Comparison of ENCODE assay signal across 35 cellular contexts in genomic region chr2:27814772-27815171, GRCh38.
"Had no signal": no experiment of that assay in that cellular context is flagged by ENCODE, and none has a peak within 500 bp of the region (broad histone marks: within the 10 kb centered on the region; RNA-seq: fewer than 3 reads in every experiment).

No MANE protein-coding gene starts in this region.

- ATAC-seq: activated CD8-positive, alpha-beta memory T cell treated with anti-CD3 and anti-CD28 coated beads, Interleukin-2, amount 10 ng/mL, durations not matched to agents 7 days and 5 days; PC-3 had no signal

- H3K27me3 Mint-ChIP-seq: activated CD4-positive, alpha-beta memory T cell treated with anti-CD3 and anti-CD28 coated beads, Interleukin-2, amount 10 ng/mL, durations not matched to agents 7 days and 5 days; activated CD8-positive, alpha-beta memory T cell treated with anti-CD3 and anti-CD28 coated beads, Interleukin-2, amount 10 ng/mL, durations not matched to agents 7 days and 5 days; activated naive CD8-positive, alpha-beta T cell treated with anti-CD3 and anti-CD28 coated beads for 36 hours; central memory CD8-positive, alpha-beta T cell had no signal

- H3K9me3 Mint-ChIP-seq: activated naive CD8-positive, alpha-beta T cell treated with anti-CD3 and anti-CD28 coated beads for 36 hours; central memory CD8-positive, alpha-beta T cell had no signal

- H3K27ac Mint-ChIP-seq: activated CD4-positive, alpha-beta memory T cell treated with anti-CD3 and anti-CD28 coated beads, Interleukin-2, amount 10 ng/mL, durations not matched to agents 7 days and 5 days; activated CD8-positive, alpha-beta memory T cell treated with anti-CD3 and anti-CD28 coated beads, Interleukin-2, amount 10 ng/mL, durations not matched to agents 7 days and 5 days; activated naive CD8-positive, alpha-beta T cell treated with anti-CD3 and anti-CD28 coated beads for 36 hours had no signal

- DNase-seq: activated CD4-positive, alpha-beta memory T cell treated with anti-CD3 and anti-CD28 coated beads, Interleukin-2, amount 10 ng/mL, durations not matched to agents 7 days and 5 days; activated CD4-positive, alpha-beta T cell treated with anti-CD3 and anti-CD28 coated beads for 1 hour; activated CD4-positive, alpha-beta T cell treated with anti-CD3 and anti-CD28 coated beads for 48 hours; activated CD4-positive, CD25-positive, alpha-beta regulatory T cell; activated CD8-positive, alpha-beta memory T cell treated with anti-CD3 and anti-CD28 coated beads for 24 hours; activated CD8-positive, alpha-beta memory T cell treated with anti-CD3 and anti-CD28 coated beads, Interleukin-2, amount 10 ng/mL, durations not matched to agents 7 days and 5 days; activated CD8-positive, alpha-beta memory T cell treated with anti-CD3 and anti-CD28 coated beads, Interleukin-2, amount 50 U/mL, for 48 hours; activated effector memory CD4-positive, alpha-beta T cell treated with anti-CD3 and anti-CD28 coated beads, Interleukin-2, amount 50 U/mL, for 16 hours; activated naive CD4-positive, alpha-beta T cell; activated naive CD4-positive, alpha-beta T cell treated with anti-CD3 and anti-CD28 coated beads, Interleukin-2, amount 50 U/mL, for 16 hours; activated naive CD8-positive, alpha-beta T cell treated with anti-CD3 and anti-CD28 coated beads for 36 hours; activated T-cell treated with anti-CD3 and anti-CD28 coated beads, Interleukin-2, amount 50 U/mL, for 48 hours; amniotic stem cell; aorta; brain microvascular endothelial cell; Kasumi-1; KG1; MM.1S; NCI-H1092; NCI-H1436 treated with DMSO at 0.1 percent for 48 hours; NCI-H1694 treated with DMSO at 0.1 percent for 48 hours; NCI-H2029; NCI-H345; NCI-H526; NCI-H748 treated with DMSO at 0.1 percent for 48 hours; PC-3; Peyer's patch; RPMI8226; SHP77 treated with DMSO at 0.1 percent for 48 hours; SW 1271; T-helper 1 cell; T-helper 2 cell; T-helper 9 cell; WERI-Rb-1 had no signal

- H3K4me3 Mint-ChIP-seq: activated CD4-positive, alpha-beta memory T cell treated with anti-CD3 and anti-CD28 coated beads, Interleukin-2, amount 10 ng/mL, durations not matched to agents 7 days and 5 days; activated CD8-positive, alpha-beta memory T cell treated with anti-CD3 and anti-CD28 coated beads, Interleukin-2, amount 10 ng/mL, durations not matched to agents 7 days and 5 days; activated naive CD8-positive, alpha-beta T cell treated with anti-CD3 and anti-CD28 coated beads for 36 hours; central memory CD8-positive, alpha-beta T cell had no signal

- H3K4me1 Mint-ChIP-seq: activated naive CD8-positive, alpha-beta T cell treated with anti-CD3 and anti-CD28 coated beads for 36 hours; central memory CD8-positive, alpha-beta T cell had no signal
